In genomic region chr7:85025312-85025756, GRCh38 we compare ENCODE assay signal across 13 cellular contexts.
DNase-seq lines count a peak whose midpoint lies in the region; ATAC-seq and TF ChIP-seq lines count a peak whose summit lies in the region.
"Had no signal": no experiment of that assay in that cellular context is flagged by ENCODE, and none has a peak within 500 bp of the region (broad histone marks: within the 10 kb centered on the region; RNA-seq: fewer than 3 reads in every experiment).

No MANE protein-coding gene starts in this region.

- intact Hi-C loops in left ventricle myocardium superior (cut with micrococcal nuclease), result no loop called here

- no peaks in the 10 kb centered on the region for H3K36me3 Mint-ChIP-seq in activated CD8-positive, alpha-beta T cell treated with anti-CD3 and anti-CD28 coated beads, Interleukin-2, amount 10 ng/mL, durations not matched to agents 7 days and 5 days (ENCODE audit: low read depth)

- H3K4me3 Mint-ChIP-seq in activated CD8-positive, alpha-beta T cell treated with anti-CD3 and anti-CD28 coated beads, Interleukin-2, amount 10 ng/mL, durations not matched to agents 7 days and 5 days, result no peak overlapping the region
- H3K4me3 Mint-ChIP-seq: T-helper 1 cell treated with Interleukin-12 subunit alpha and Interleukin-12 subunit beta and Interleukin-4 antibody, amounts not matched to agents 30 μg/mL and 1 μg/mL, for 36 hours had no signal

- peak; percentile 86 for DNase-seq in NCI-H226
- peak; percentile 73 for DNase-seq in left ventricle myocardium superior
- DNase-seq in T1000 (lab: John Stamatoyannopoulos, UW), result no peak
- no peak for DNase-seq in GM10266 (ENCODE audit: extremely low spot score)
- DNase-seq in activated CD8-positive, alpha-beta T cell treated with anti-CD3 and anti-CD28 coated beads, Interleukin-2, amount 10 ng/mL, durations not matched to agents 7 days and 5 days, result no peak
- DNase-seq: gastrocnemius medialis, GM23248, NCI-H1417 had no signal

- no peaks in the 10 kb centered on the region for H3K9me3 ChIP-seq in HEK293 (ENCODE audit: control insufficient read depth, insufficient read depth, low read depth, low read length)
- H3K9me3 ChIP-seq in gastroesophageal sphincter, result no peaks in the 10 kb centered on the region
- H3K9me3 ChIP-seq: gastrocnemius medialis, ovary had no signal

- WGBS in gastroesophageal sphincter (ENCODE audit: low coverage in 1 of 2), 2 donors, result 50 to 73% methylated on average over 3 of the region's 3 CpGs

- H3K27me3 ChIP-seq in gastroesophageal sphincter, result no peaks in the 10 kb centered on the region
- H3K27me3 ChIP-seq: gastrocnemius medialis, ovary had no signal

- H3K9me3 Mint-ChIP-seq in activated CD8-positive, alpha-beta T cell treated with anti-CD3 and anti-CD28 coated beads, Interleukin-2, amount 10 ng/mL, durations not matched to agents 7 days and 5 days (ENCODE audit: insufficient read depth), result no peaks in the 10 kb centered on the region
- H3K9me3 Mint-ChIP-seq: T-helper 1 cell treated with Interleukin-12 subunit alpha and Interleukin-12 subunit beta and Interleukin-4 antibody, amounts not matched to agents 30 μg/mL and 1 μg/mL, for 36 hours had no signal

- no peak overlapping the region for H3K4me3 ChIP-seq in HEK293 (ENCODE audit: low read depth, low read length)
- no peak overlapping the region for H3K4me3 ChIP-seq in gastroesophageal sphincter
- H3K4me3 ChIP-seq: gastrocnemius medialis, GM23248, ovary had no signal

- TF ChIP-seq CTCF in HEK293 (tag by site-specific recombination; IDR thresholded peaks at IDR 0.05) (no peak), gastroesophageal sphincter (IDR thresholded peaks at IDR 0.05) (no peak), GM10266 (IDR thresholded peaks at IDR 0.05; ENCODE audit: control insufficient read depth, insufficient read depth, low read depth, missing control alignments) (no peak)

- H3K27ac Mint-ChIP-seq in activated CD8-positive, alpha-beta T cell treated with anti-CD3 and anti-CD28 coated beads, Interleukin-2, amount 10 ng/mL, durations not matched to agents 7 days and 5 days, result no peak overlapping the region
- H3K27ac Mint-ChIP-seq: T-helper 1 cell treated with Interleukin-12 subunit alpha and Interleukin-12 subunit beta and Interleukin-4 antibody, amounts not matched to agents 30 μg/mL and 1 μg/mL, for 36 hours had no signal

- H3K27ac ChIP-seq in HEK293 (ENCODE audit: extremely low read depth, low read depth, low read length) (peak overlapping the region; percentile 58), gastroesophageal sphincter (no peak overlapping the region)
- H3K27ac ChIP-seq: gastrocnemius medialis, GM23248, ovary had no signal

- no peaks in the 10 kb centered on the region for H3K4me1 Mint-ChIP-seq in activated CD8-positive, alpha-beta T cell treated with anti-CD3 and anti-CD28 coated beads, Interleukin-2, amount 10 ng/mL, durations not matched to agents 7 days and 5 days (ENCODE audit: low read depth)

- POLR2A ChIA-PET in HEK293 (lab: Yijun Ruan, JAX), result no interaction called here
- POLR2A ChIA-PET in activated CD8-positive, alpha-beta T cell treated with anti-CD3 and anti-CD28 coated beads, Interleukin-2, amount 10 ng/mL, durations not matched to agents 7 days and 5 days (lab: Charles Lee), result no interaction called here

- CTCF ChIA-PET in HEK293 (lab: Yijun Ruan, JAX), result interaction anchor here (0.6 to 5.0 kb wide), 4 partner anchors 111 to 1090 kb away, joined by 3 to 81 read pairs (median 6); no protein-coding TSS in a partner anchor
- CTCF ChIA-PET in activated CD8-positive, alpha-beta T cell treated with anti-CD3 and anti-CD28 coated beads, Interleukin-2, amount 10 ng/mL, durations not matched to agents 7 days and 5 days (lab: Charles Lee), result interaction anchor here (1.1 kb wide), 1 partner anchor 16 kb away, joined by 3 read pairs; no protein-coding TSS in a partner anchor

- H3K36me3 ChIP-seq in HEK293 (ENCODE audit: control insufficient read depth in 2 of 2, insufficient read depth in 1 of 2, low read length in 2 of 2), result no peaks in the 10 kb centered on the region
- no peaks in the 10 kb centered on the region for H3K36me3 ChIP-seq in gastroesophageal sphincter
- H3K36me3 ChIP-seq: gastrocnemius medialis, ovary had no signal

- ATAC-seq in GM18511 (IDR thresholded peaks at IDR 0.05; ENCODE audit: unreplicated experiment) (peak; percentile 73), left ventricle myocardium superior (peak; percentile 90), gastroesophageal sphincter (no peak)
- no peak for ATAC-seq in activated CD8-positive, alpha-beta T cell treated with anti-CD3 and anti-CD28 coated beads, Interleukin-2, amount 10 ng/mL, durations not matched to agents 7 days and 5 days
- ATAC-seq: gastrocnemius medialis had no signal

- no peak for TF ChIP-seq POLR2A in gastroesophageal sphincter (IDR thresholded peaks at IDR 0.05)

- H3K4me1 ChIP-seq in HEK293 (ENCODE audit: control insufficient read depth, insufficient read depth, low read length) (peaks cover 20% of the 10 kb centered on the region), gastroesophageal sphincter (no peaks in the 10 kb centered on the region)
- H3K4me1 ChIP-seq: gastrocnemius medialis had no signal

- H3K27me3 Mint-ChIP-seq in activated CD8-positive, alpha-beta T cell treated with anti-CD3 and anti-CD28 coated beads, Interleukin-2, amount 10 ng/mL, durations not matched to agents 7 days and 5 days (ENCODE audit: low read depth), result peaks cover under 1% of the 10 kb centered on the region

- TF ChIP-seq EP300 in gastroesophageal sphincter (IDR thresholded peaks at IDR 0.05), result no peak

TF ChIP-seq in HEK293, 187 proteins besides CTCF, POLR2A, EP300 and RAD21 (continues in another document):
- TF ChIP-seq GFI1B (tag by site-specific recombination; IDR thresholded peaks at IDR 0.05) (no peak), ZNF530 (tag by site-specific recombination; IDR thresholded peaks at IDR 0.05; ENCODE audit: low read depth) (no peak), INSM2 (tag by site-specific recombination; IDR thresholded peaks at IDR 0.05) (no peak), REST (tag by site-specific recombination; IDR thresholded peaks at IDR 0.05) (no peak), ZNF488 (tag by site-specific recombination; IDR thresholded peaks at IDR 0.05) (no peak), ZNF843 (tag by site-specific recombination; IDR thresholded peaks at IDR 0.05) (peak; percentile 59; the same call in 1 of the 2 replicates)

Comparison
In these comparisons a context has a peak if more than half of its experiments do, and no peak if none do; other contexts are left out.
1. ATAC-seq: peak in GM18511 (single experiment) and left ventricle myocardium superior (single experiment); none in gastroesophageal sphincter (single experiment) and activated CD8-positive, alpha-beta T cell treated with anti-CD3 and anti-CD28 coated beads, Interleukin-2, amount 10 ng/mL, durations not matched to agents 7 days and 5 days (single experiment).
2. DNase-seq: peak in NCI-H226 (single experiment) and left ventricle myocardium superior (single experiment); none in T1000 (single experiment), GM10266 (single experiment) and activated CD8-positive, alpha-beta T cell treated with anti-CD3 and anti-CD28 coated beads, Interleukin-2, amount 10 ng/mL, durations not matched to agents 7 days and 5 days (single experiment).